ENCODE assay signal across 1 cellular context in genomic region chr12:94163850-94164249, GRCh38.
TF ChIP-seq lines count a peak whose summit lies in the region.

No MANE protein-coding gene starts in this region.

TF ChIP-seq in K562, 482 proteins besides CTCF, POLR2A, EP300 and RAD21 (continued from another document):
- TF ChIP-seq ZNF318 (IDR thresholded peaks at IDR 0.05; ENCODE audit: borderline replicate concordance in 1 of 2, low read depth in 1 of 2) (no peak), ZBTB11 (CRISPR knock-in tag; IDR thresholded peaks at IDR 0.05) (no peak), MED1 (CRISPR knock-in tag; IDR thresholded peaks at IDR 0.05; ENCODE audit: borderline replicate concordance) (no peak)
- TF ChIP-seq, protein P1, sequence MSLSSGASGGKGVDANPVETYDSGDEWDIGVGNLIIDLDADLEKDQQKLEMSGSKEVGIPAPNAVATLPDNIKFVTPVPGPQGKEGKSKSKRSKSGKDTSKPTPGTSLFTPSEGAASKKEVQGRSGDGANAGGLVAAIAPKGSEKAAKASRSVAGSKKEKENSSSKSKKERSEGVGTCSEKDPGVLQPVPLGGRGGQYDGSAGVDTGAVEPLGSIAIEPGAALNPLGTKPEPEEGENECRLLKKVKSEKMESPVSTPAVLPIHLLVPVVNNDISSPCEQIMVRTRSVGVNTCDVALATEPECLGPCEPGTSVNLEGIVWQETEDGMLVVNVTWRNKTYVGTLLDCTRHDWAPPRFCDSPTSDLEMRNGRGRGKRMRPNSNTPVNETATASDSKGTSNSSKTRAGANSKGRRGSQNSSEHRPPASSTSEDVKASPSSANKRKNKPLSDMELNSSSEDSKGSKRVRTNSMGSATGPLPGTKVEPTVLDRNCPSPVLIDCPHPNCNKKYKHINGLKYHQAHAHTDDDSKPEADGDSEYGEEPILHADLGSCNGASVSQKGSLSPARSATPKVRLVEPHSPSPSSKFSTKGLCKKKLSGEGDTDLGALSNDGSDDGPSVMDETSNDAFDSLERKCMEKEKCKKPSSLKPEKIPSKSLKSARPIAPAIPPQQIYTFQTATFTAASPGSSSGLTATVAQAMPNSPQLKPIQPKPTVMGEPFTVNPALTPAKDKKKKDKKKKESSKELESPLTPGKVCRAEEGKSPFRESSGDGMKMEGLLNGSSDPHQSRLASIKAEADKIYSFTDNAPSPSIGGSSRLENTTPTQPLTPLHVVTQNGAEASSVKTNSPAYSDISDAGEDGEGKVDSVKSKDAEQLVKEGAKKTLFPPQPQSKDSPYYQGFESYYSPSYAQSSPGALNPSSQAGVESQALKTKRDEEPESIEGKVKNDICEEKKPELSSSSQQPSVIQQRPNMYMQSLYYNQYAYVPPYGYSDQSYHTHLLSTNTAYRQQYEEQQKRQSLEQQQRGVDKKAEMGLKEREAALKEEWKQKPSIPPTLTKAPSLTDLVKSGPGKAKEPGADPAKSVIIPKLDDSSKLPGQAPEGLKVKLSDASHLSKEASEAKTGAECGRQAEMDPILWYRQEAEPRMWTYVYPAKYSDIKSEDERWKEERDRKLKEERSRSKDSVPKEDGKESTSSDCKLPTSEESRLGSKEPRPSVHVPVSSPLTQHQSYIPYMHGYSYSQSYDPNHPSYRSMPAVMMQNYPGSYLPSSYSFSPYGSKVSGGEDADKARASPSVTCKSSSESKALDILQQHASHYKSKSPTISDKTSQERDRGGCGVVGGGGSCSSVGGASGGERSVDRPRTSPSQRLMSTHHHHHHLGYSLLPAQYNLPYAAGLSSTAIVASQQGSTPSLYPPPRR (CRISPR knock-in tag; IDR thresholded peaks at IDR 0.05; ENCODE audit: borderline replicate concordance) = no peak
